Comparison of ENCODE assay signal across 8 cellular contexts in the genomic region with DNA sequence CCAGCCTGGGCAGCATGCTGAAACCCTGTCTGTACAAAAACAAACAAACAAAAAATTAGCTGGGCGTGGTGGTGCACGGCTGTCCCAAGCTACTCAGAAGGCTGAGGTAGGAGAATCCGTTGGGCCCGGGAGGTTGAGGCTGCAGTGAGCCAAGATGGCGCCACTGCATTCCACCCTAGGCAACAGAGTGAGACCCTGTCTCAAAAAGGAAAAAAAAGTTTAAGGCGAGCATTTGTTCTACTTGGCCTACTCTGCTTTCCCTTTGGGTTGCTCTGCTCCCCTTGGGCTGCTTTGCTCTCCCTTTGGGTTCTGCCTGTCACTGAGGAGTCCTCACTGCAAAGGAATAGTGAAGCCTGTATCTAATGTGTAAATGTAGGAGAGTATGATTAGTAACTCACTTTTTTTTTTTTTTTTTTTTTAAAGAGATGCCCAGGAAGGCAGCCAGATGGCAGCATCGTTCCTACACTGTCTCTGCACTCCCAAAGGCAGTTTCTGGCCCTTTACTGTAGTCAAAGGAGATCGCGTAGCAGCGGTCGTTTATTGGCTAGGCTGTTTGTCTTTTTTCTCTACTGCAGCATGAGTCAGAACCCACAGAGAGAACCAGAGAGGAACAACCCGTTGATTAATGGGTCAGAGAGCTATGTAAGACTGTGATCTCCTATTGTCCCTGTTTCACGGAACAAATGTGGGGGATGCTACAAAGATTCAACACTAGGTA.
DNase-seq lines count a peak whose midpoint lies in the region; ATAC-seq and TF ChIP-seq lines count a peak whose summit lies in the region.

No MANE protein-coding gene starts in this region.

- H3K27me3 ChIP-seq in Peyer's patch, result no peaks in the 10 kb centered on the region
- H3K27me3 ChIP-seq in uterus, result no peaks in the 10 kb centered on the region

- peaks cover 2% of the 10 kb centered on the region for H3K4me1 Mint-ChIP-seq in activated T-helper 2 cell treated with anti-CD3 and anti-CD28 coated beads, Interferon-gamma antibody, Interleukin-2, Interleukin-4, amounts not matched to agents 10 μg/mL and 5 μg/mL and 100 μg/mL, durations not matched to agents 14 hours and 24 hours and 36 hours (ENCODE audit: low read depth)

- H3K9me3 ChIP-seq in Peyer's patch (no peaks in the 10 kb centered on the region), uterus (no peaks in the 10 kb centered on the region)

- H3K9me3 Mint-ChIP-seq in activated T-helper 2 cell treated with anti-CD3 and anti-CD28 coated beads, Interferon-gamma antibody, Interleukin-2, Interleukin-4, amounts not matched to agents 10 μg/mL and 5 μg/mL and 100 μg/mL, durations not matched to agents 14 hours and 24 hours and 36 hours, result no peaks in the 10 kb centered on the region

- DNase-seq in DMS79 treated with DMSO at 0.1 percent for 48 hours (lab: John Stamatoyannopoulos, UW) (peak; percentile 48), Peyer's patch (peak in 2 of 3 donors; percentile 22 to 65), foreskin melanocyte (peak; percentile 87), nucleus accumbens (lab: John Stamatoyannopoulos, UW) (peak in 50 of 56 donors; percentile 2 to 76 (median 28)), uterus (peak; percentile 30 to 35)
- peak; percentile 13 for DNase-seq in activated T-helper 2 cell treated with anti-CD3 and anti-CD28 coated beads, Interferon-gamma antibody, Interleukin-2, Interleukin-4, amounts not matched to agents 10 μg/mL and 5 μg/mL and 100 μg/mL, durations not matched to agents 14 hours and 24 hours and 36 hours (ENCODE audit: low spot score)

- H3K27ac ChIP-seq in Peyer's patch, result no peak overlapping the region
- H3K27ac ChIP-seq in uterus, result no peak overlapping the region

- H3K36me3 ChIP-seq in Peyer's patch (no peaks in the 10 kb centered on the region), uterus (no peaks in the 10 kb centered on the region)

- intact Hi-C loops in activated T-helper 2 cell treated with anti-CD3 and anti-CD28 coated beads, Interferon-gamma antibody, Interleukin-2, Interleukin-4, amounts not matched to agents 10 μg/mL and 5 μg/mL and 100 μg/mL, durations not matched to agents 14 hours and 24 hours and 36 hours (cut with micrococcal nuclease), result no loop called here
- intact Hi-C loops in uterus (cut with DNase I; ENCODE audit: low total_unique reads), result no loop called here

- peak; percentile 58 for TF ChIP-seq CTCF in LNCAP (IDR thresholded peaks at IDR 0.05)
- peak in 4 of 6 experiments; percentile 6 to 45 (median 18) for TF ChIP-seq CTCF in Peyer's patch (IDR thresholded peaks at IDR 0.05)
- TF ChIP-seq CTCF in uterus (IDR thresholded peaks at IDR 0.05), result peak; percentile 23 to 33 (median 30)

- H3K27me3 Mint-ChIP-seq in activated T-helper 2 cell treated with anti-CD3 and anti-CD28 coated beads, Interferon-gamma antibody, Interleukin-2, Interleukin-4, amounts not matched to agents 10 μg/mL and 5 μg/mL and 100 μg/mL, durations not matched to agents 14 hours and 24 hours and 36 hours (ENCODE audit: low read depth), result peaks cover 20% of the 10 kb centered on the region

- no peak overlapping the region for H3K27ac Mint-ChIP-seq in activated T-helper 2 cell treated with anti-CD3 and anti-CD28 coated beads, Interferon-gamma antibody, Interleukin-2, Interleukin-4, amounts not matched to agents 10 μg/mL and 5 μg/mL and 100 μg/mL, durations not matched to agents 14 hours and 24 hours and 36 hours

- ATAC-seq in GM21786 (IDR thresholded peaks at IDR 0.05; ENCODE audit: unreplicated experiment), result peak; percentile 83

- H3K4me3 ChIP-seq in Peyer's patch, result no peak overlapping the region
- no peak overlapping the region for H3K4me3 ChIP-seq in uterus

- TF ChIP-seq POLR2A in Peyer's patch (IDR thresholded peaks at IDR 0.05) (no peak), uterus (IDR thresholded peaks at IDR 0.05) (no peak)

- H3K4me1 ChIP-seq in Peyer's patch (no peaks in the 10 kb centered on the region), uterus (no peaks in the 10 kb centered on the region)

- no peaks in the 10 kb centered on the region for H3K36me3 Mint-ChIP-seq in activated T-helper 2 cell treated with anti-CD3 and anti-CD28 coated beads, Interferon-gamma antibody, Interleukin-2, Interleukin-4, amounts not matched to agents 10 μg/mL and 5 μg/mL and 100 μg/mL, durations not matched to agents 14 hours and 24 hours and 36 hours (ENCODE audit: low read depth)

- H3K4me3 Mint-ChIP-seq in activated T-helper 2 cell treated with anti-CD3 and anti-CD28 coated beads, Interferon-gamma antibody, Interleukin-2, Interleukin-4, amounts not matched to agents 10 μg/mL and 5 μg/mL and 100 μg/mL, durations not matched to agents 14 hours and 24 hours and 36 hours (ENCODE audit: low read depth), result no peak overlapping the region

Comparison
In these comparisons a context has a peak if more than half of its experiments do, and no peak if none do; other contexts are left out.
1. DNase-seq: peak in every context shown above with its lines; median percentile 87 in foreskin melanocyte; 48 in DMS79 treated with DMSO at 0.1 percent for 48 hours; 44 in Peyer's patch; 32 in uterus; 28 in nucleus accumbens; 13 in activated T-helper 2 cell treated with anti-CD3 and anti-CD28 coated beads, Interferon-gamma antibody, Interleukin-2, Interleukin-4, amounts not matched to agents 10 μg/mL and 5 μg/mL and 100 μg/mL, durations not matched to agents 14 hours and 24 hours and 36 hours.